14 cellular contexts compared by ENCODE assay signal in the genomic region with DNA sequence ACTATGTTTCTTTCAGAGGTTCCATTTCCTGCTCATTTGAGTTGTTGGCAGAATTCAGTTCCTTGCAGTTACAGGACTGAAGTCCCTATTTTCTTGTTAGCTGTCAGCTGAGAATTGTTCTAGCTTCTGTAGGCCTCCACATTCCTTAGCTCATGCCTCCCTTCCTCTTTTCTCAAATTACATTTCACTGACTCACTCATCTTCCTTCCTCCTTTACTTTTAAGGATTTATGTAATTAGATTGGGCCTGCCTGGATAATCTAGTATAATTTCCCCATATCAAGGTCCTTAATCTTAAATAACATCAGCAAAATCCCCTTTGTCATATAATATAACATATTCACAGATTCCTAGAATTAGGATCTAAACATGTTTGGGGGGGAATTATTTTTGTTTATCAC. TPM values are rescaled to one million over a fixed set of nuclear protein-coding genes. Genes with fewer than 3 reads are reported as not detected.
DNase-seq lines count a peak whose midpoint lies in the region; ATAC-seq, FAIRE-seq and TF ChIP-seq lines count a peak whose summit lies in the region.
"Had no signal": no experiment of that assay in that cellular context is flagged by ENCODE, and none has a peak within 500 bp of the region (broad histone marks: within the 10 kb centered on the region; RNA-seq: fewer than 3 reads in every experiment).

No MANE protein-coding gene starts in this region.

- peaks cover 5% of the 10 kb centered on the region for H3K36me3 Mint-ChIP-seq in nephron progenitor cell (ENCODE audit: low read depth)

- H3K4me1 ChIP-seq in NT2/D1 (ENCODE audit: insufficient read depth, insufficient read length) (peaks cover 4% of the 10 kb centered on the region), endothelial cell of umbilical vein (ENCODE audit: control insufficient read depth, extremely low read depth, insufficient read depth, low read length) (peaks cover 17% of the 10 kb centered on the region), aorta (ENCODE audit: control insufficient read depth in 1 of 2, insufficient read depth in 2 of 2, low read length in 2 of 2) (no peaks in the 10 kb centered on the region), transverse colon (no peaks in the 10 kb centered on the region)

- no peak overlapping the region for H3K4me3 Mint-ChIP-seq in nephron progenitor cell
- H3K4me3 Mint-ChIP-seq: neural crest cell had no signal

- no peak overlapping the region for H3K4me3 ChIP-seq in NT2/D1 (ENCODE audit: insufficient read length, low read depth)
- H3K4me3 ChIP-seq in endothelial cell of umbilical vein (replicated peaks in 1 of 3; ENCODE audit: insufficient read depth in 1 of 3, low read depth in 1 of 3, low read length in 3 of 3), result no peak overlapping the region
- H3K4me3 ChIP-seq in aorta (ENCODE audit: low read length in 2 of 2), result no peak overlapping the region
- H3K4me3 ChIP-seq in transverse colon, result no peak overlapping the region

- dilution Hi-C loops in endothelial cell of umbilical vein (cut with MboI; ENCODE audit: extremely low pct_ligation_motif_present, low sequenced_read_pairs), result no loop called here

- TF ChIP-seq CTCF in endothelial cell of umbilical vein (IDR thresholded peaks at IDR 0.05; ENCODE audit: extremely low read depth in 1 of 2, insufficient read depth in 1 of 2, low read depth in 1 of 2, low read length in 2 of 2) (no peak), nephron progenitor cell (IDR thresholded peaks at IDR 0.05) (no peak), transverse colon (IDR thresholded peaks at IDR 0.05) (no peak)

- intact Hi-C loops in endothelial cell of umbilical vein (cut with micrococcal nuclease), result loop anchor here (1.0 to 5.0 kb wide), 4 partner anchors 38 to 517 kb away; no protein-coding TSS in a partner anchor
- intact Hi-C loops in aorta (cut with DNase I), result no loop called here
- intact Hi-C loops in transverse colon (cut with DNase I; ENCODE audit: low total_unique reads), result no loop called here

- no peaks in the 10 kb centered on the region for H4K20me1 ChIP-seq in endothelial cell of umbilical vein (replicated peaks; ENCODE audit: control insufficient read depth, extremely low read depth, insufficient read depth, low read length)

- TF ChIP-seq EP300 in transverse colon (IDR thresholded peaks at IDR 0.05; ENCODE audit: low read depth), result no peak

- TF ChIP-seq POLR2A in endothelial cell of umbilical vein (IDR thresholded peaks at IDR 0.05; ENCODE audit: low read depth, low read length) (no peak), transverse colon (IDR thresholded peaks at IDR 0.05) (no peak)

- H3K4me2 ChIP-seq in endothelial cell of umbilical vein (ENCODE audit: insufficient read depth, low read length), result peak overlapping the region; percentile 29

- no peaks in the 10 kb centered on the region for H3K79me2 ChIP-seq in endothelial cell of umbilical vein (ENCODE audit: control insufficient read depth, insufficient read depth, low read length)

- H3K27ac Mint-ChIP-seq in nephron progenitor cell, result peak overlapping the region; percentile 68

- peaks cover 14% of the 10 kb centered on the region for H3K9me3 Mint-ChIP-seq in nephron progenitor cell

- POLR2A ChIA-PET in endothelial cell of umbilical vein (lab: Charles Lee), result no interaction called here

- no peak for ATAC-seq in aorta (ENCODE audit: low FRiP score)

- peaks cover 8% of the 10 kb centered on the region for H3K4me1 Mint-ChIP-seq in nephron progenitor cell

- H3K27ac ChIP-seq in endothelial cell of umbilical vein (ENCODE audit: insufficient read depth, low read depth, low read length), result peak overlapping the region; percentile 70
- H3K27ac ChIP-seq in aorta (ENCODE audit: low read depth in 1 of 2, low read length in 2 of 2), result no peak overlapping the region
- no peak overlapping the region for H3K27ac ChIP-seq in transverse colon

- H3K9me1 ChIP-seq in endothelial cell of umbilical vein (replicated peaks; ENCODE audit: control insufficient read depth, extremely low read depth, insufficient read depth, low read length), result no peaks in the 10 kb centered on the region

- peak overlapping the region; percentile 52 for H2AFZ ChIP-seq in endothelial cell of umbilical vein (ENCODE audit: low read depth, low read length)

- H3K36me3 ChIP-seq in NT2/D1 (ENCODE audit: insufficient read depth, insufficient read length, low read length) (no peaks in the 10 kb centered on the region), endothelial cell of umbilical vein (ENCODE audit: control insufficient read depth in 2 of 2, extremely low read depth in 1 of 2, insufficient read depth in 2 of 2, low read length in 2 of 2) (no peaks in the 10 kb centered on the region), aorta (ENCODE audit: control insufficient read depth in 1 of 2, insufficient read depth in 2 of 2, low read length in 1 of 2) (no peaks in the 10 kb centered on the region), transverse colon (no peaks in the 10 kb centered on the region)

- H3K27me3 Mint-ChIP-seq in nephron progenitor cell (ENCODE audit: low read depth, poor library complexity), result peaks cover 3% of the 10 kb centered on the region

- CTCF ChIA-PET in endothelial cell of umbilical vein (lab: Charles Lee), result interaction anchor here (1.1 kb wide), 1 partner anchor 13 kb away, joined by 4 read pairs; no protein-coding TSS in a partner anchor

- DNase-seq in ELR (ENCODE audit: low read depth) (peak; percentile 81), NT2/D1 (ENCODE audit: low read depth, low spot score) (peak; percentile 8), endothelial cell of umbilical vein (ENCODE audit: low read depth, low spot score) (peak; percentile 86), nephron progenitor cell (no peak), aorta (no peak), transverse colon (no peak), DMS53 (lab: John Stamatoyannopoulos, UW) (no peak), G401 (ENCODE audit: low spot score) (no peak)
- DNase-seq: activated CD4-positive, alpha-beta T cell treated with anti-CD3 and anti-CD28 coated beads for 1 hour; activated gamma-delta T cell treated with Interleukin-2 at 50 U/mL for 16 hours; NCI-H2081 treated with DMSO at 0.1 percent for 48 hours; stimulated activated CD4-positive, alpha-beta T cell treated with anti-CD3 and anti-CD28 coated beads, Interleukin-4, amount 100 ng/mL, for 4 hours had no signal

- in situ Hi-C loops in transverse colon (cut with MboI; ENCODE audit: low pct_ligation_motif_present in 1 of 4, low pct_unique_long_range_greater_than_20kb in 1 of 4, low sequenced_read_pairs in 3 of 4) (no loop called here), G401 (cut with HindIII; ENCODE audit: low sequenced_read_pairs) (no loop called here)

- H3K9ac ChIP-seq in NT2/D1 (ENCODE audit: insufficient read length, low read depth) (no peak overlapping the region), endothelial cell of umbilical vein (replicated peaks; ENCODE audit: extremely low read depth, insufficient read depth, low read length) (peak overlapping the region; percentile 34)

- H3K27me3 ChIP-seq in NT2/D1 (ENCODE audit: insufficient read depth, insufficient read length) (no peaks in the 10 kb centered on the region), endothelial cell of umbilical vein (ENCODE audit: control insufficient read depth in 2 of 2, insufficient read depth in 2 of 2, low read length in 2 of 2) (no peaks in the 10 kb centered on the region), aorta (ENCODE audit: control insufficient read depth in 1 of 2, insufficient read depth in 2 of 2, low read length in 1 of 2) (no peaks in the 10 kb centered on the region), transverse colon (no peaks in the 10 kb centered on the region)

- FAIRE-seq in endothelial cell of umbilical vein (lab: Jason Lieb, UNC), result peak; percentile 87
- FAIRE-seq: D721Med had no signal

- H3K9me3 ChIP-seq in NT2/D1 (ENCODE audit: insufficient read depth, low read length) (no peaks in the 10 kb centered on the region), endothelial cell of umbilical vein (replicated peaks; ENCODE audit: control insufficient read depth, insufficient read depth, low read length) (no peaks in the 10 kb centered on the region), aorta (ENCODE audit: control insufficient read depth, low read length) (no peaks in the 10 kb centered on the region), transverse colon (no peaks in the 10 kb centered on the region)

- BruUV-seq in endothelial cell of umbilical vein (replicated peaks; lab: Mats Ljungman, UMichigan), result no TSS peak

TF ChIP-seq in endothelial cell of umbilical vein, 7 proteins besides CTCF, POLR2A, EP300 and RAD21:
- peak; percentile 87 for TF ChIP-seq JUN (IDR thresholded peaks at IDR 0.05; ENCODE audit: borderline replicate concordance, insufficient read depth, insufficient read length, low read depth)
- TF ChIP-seq FOS (IDR thresholded peaks at IDR 0.05; ENCODE audit: borderline replicate concordance, insufficient read depth, low read length), result peak; percentile 83
- no peak for TF ChIP-seq MYC (IDR thresholded peaks at IDR 0.05; ENCODE audit: low read depth, low read length)
- no peak for TF ChIP-seq EZH2 (IDR thresholded peaks at IDR 0.05; ENCODE audit: borderline replicate concordance, low read depth, low read length, severe bottlenecking)
- peak; percentile 65 for TF ChIP-seq POLR2AphosphoS5 (IDR thresholded peaks at IDR 0.05; ENCODE audit: insufficient read depth, low read depth, low read length)
- TF ChIP-seq, protein P1, sequence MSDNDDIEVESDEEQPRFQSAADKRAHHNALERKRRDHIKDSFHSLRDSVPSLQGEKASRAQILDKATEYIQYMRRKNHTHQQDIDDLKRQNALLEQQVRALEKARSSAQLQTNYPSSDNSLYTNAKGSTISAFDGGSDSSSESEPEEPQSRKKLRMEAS (IDR thresholded peaks at IDR 0.05; ENCODE audit: insufficient read depth, insufficient read length), result no peak
- peak; percentile 53 for TF ChIP-seq GATA2 (IDR thresholded peaks at IDR 0.05; ENCODE audit: insufficient read depth, insufficient read length, low read depth, low read length)
TF ChIP-seq in endothelial cell of umbilical vein: peak in this region for 4.

RNA-seq across cellular contexts. Expression of a gene that starts 40.6 kb away (rescaled TPM):
- total RNA-seq in endothelial cell of umbilical vein, result 37.3 and 42.3 TPM in 2 replicates
- polyA plus RNA-seq in endothelial cell of umbilical vein, result 13.6 and 16.3 TPM in 2 replicates
- 11.4 and 11.9 TPM in 2 replicates for polyA plus RNA-seq in endothelial cell of umbilical vein (2011; cell fraction: cytosol; rRNA removed)
- polyA plus RNA-seq in endothelial cell of umbilical vein (2011; cell fraction: nucleus; rRNA removed), result 42.3 and 46.1 TPM in 2 replicates
- polyA plus RNA-seq in endothelial cell of umbilical vein (2012), result 8.2 and 10.2 TPM in 2 replicates
- 95.1 and 103 TPM in 2 replicates for polyA minus RNA-seq in endothelial cell of umbilical vein
- 7.3 TPM for polyA minus RNA-seq in endothelial cell of umbilical vein (2011; cell fraction: cytosol; rRNA and poly(A)+ RNA removed)
- 142 and 159 TPM in 2 replicates for polyA minus RNA-seq in endothelial cell of umbilical vein (2011; cell fraction: nucleus; rRNA and poly(A)+ RNA removed)
- total RNA-seq in aorta, result 100 to 1,000 TPM; 157 to 203 TPM
- 10 to 100 TPM; 26.8 to 32.9 TPM for polyA plus RNA-seq in aorta
- 10 to 100 TPM in 3 of 4 donors, 1 to 10 TPM in 1; 3.8 to 18.7 (median 14.6) TPM for total RNA-seq in transverse colon
- 0.20 and 2.3 TPM in 2 replicates for total RNA-seq in G401 (2014; rRNA removed; shearing (Covaris generic))

Comparison
In these comparisons a context has a peak if more than half of its experiments do, and no peak if none do; other contexts are left out.
1. DNase-seq: peak in ELR (single experiment), NT2/D1 (single experiment) and endothelial cell of umbilical vein (single experiment); none in nephron progenitor cell (single experiment), aorta (0 of 2), transverse colon (single experiment), DMS53 (single experiment) and G401 (single experiment).